ENCODE assay signal across 8 cellular contexts in genomic region chr12:1661553-1662335, GRCh38.
DNase-seq lines count a peak whose midpoint lies in the region; ATAC-seq and TF ChIP-seq lines count a peak whose summit lies in the region.

No MANE protein-coding gene starts in this region.

- peak; percentile 81 for ATAC-seq in HG02588 (IDR thresholded peaks at IDR 0.05; ENCODE audit: unreplicated experiment)
- no peak for ATAC-seq in HG02973 (IDR thresholded peaks at IDR 0.05; ENCODE audit: unreplicated experiment)

- TF ChIP-seq CTCF in retinal pigment epithelial cell (conservative IDR thresholded peaks at IDR 0.05; ENCODE audit: low read depth, low read length), result no peak

- peak overlapping the region; percentile 53 for H3K4me3 ChIP-seq in retinal pigment epithelial cell (ENCODE audit: low read length)

- peak; percentile 92 for DNase-seq in GDM1 (lab: John Stamatoyannopoulos, UW)
- DNase-seq in NCI-H1694 treated with DMSO at 0.1 percent for 48 hours (lab: John Stamatoyannopoulos, UW), result peak; percentile 69
- peak; percentile 92 for DNase-seq in T1000 (lab: John Stamatoyannopoulos, UW)
- DNase-seq in astrocyte of the hippocampus (ENCODE audit: low read depth, low spot score), result peak; percentile 93
- peak; percentile 42 to 99 (median 92) for DNase-seq in hypothalamus (lab: John Stamatoyannopoulos, UW)
- DNase-seq in retinal pigment epithelial cell (ENCODE audit: low read depth), result peak; percentile 57
